1 cellular context compared by ENCODE assay signal in genomic region chr12:48997719-48998496, GRCh38.
TF ChIP-seq lines count a peak whose summit lies in the region.

No MANE protein-coding gene starts in this region.

TF ChIP-seq in GM12878, 131 proteins besides CTCF, POLR2A, EP300 and RAD21 (continues in another document):
- TF ChIP-seq STAT3 (IDR thresholded peaks at IDR 0.05; ENCODE audit: low read depth, low read length) (no peak), KDM1A (IDR thresholded peaks at IDR 0.05; ENCODE audit: borderline replicate concordance) (no peak), ESRRA (IDR thresholded peaks at IDR 0.05; ENCODE audit: low read length) (no peak), SUPT20H (IDR thresholded peaks at IDR 0.05; ENCODE audit: borderline replicate concordance, control insufficient read depth, low read depth, low read length) (no peak), NR2F1 (conservative IDR thresholded peaks at IDR 0.05) (peak; percentile 40; the same call in 1 of the 2 replicates), RELB (IDR thresholded peaks at IDR 0.05; ENCODE audit: low read depth) (no peak), NR2C2 (IDR thresholded peaks at IDR 0.05; ENCODE audit: borderline replicate concordance, control insufficient read depth, insufficient read length, low read depth) (no peak), SMAD1 (IDR thresholded peaks at IDR 0.05; ENCODE audit: low read depth, partially characterized antibody) (no peak), PAX8 (IDR thresholded peaks at IDR 0.05) (no peak), WRNIP1 (IDR thresholded peaks at IDR 0.05; ENCODE audit: borderline replicate concordance, low read depth, low read length) (no peak), PML (IDR thresholded peaks at IDR 0.05; ENCODE audit: low read length) (no peak), MTA2 (IDR thresholded peaks at IDR 0.05; ENCODE audit: low read depth) (no peak), JUND (IDR thresholded peaks at IDR 0.05; ENCODE audit: low read depth, low read length) (no peak), EED (IDR thresholded peaks at IDR 0.05; ENCODE audit: low read depth) (no peak), ZNF207 (IDR thresholded peaks at IDR 0.05; ENCODE audit: borderline replicate concordance) (no peak), TBL1XR1 (IDR thresholded peaks at IDR 0.05; ENCODE audit: low read depth, low read length) (no peak), STAT1 (conservative IDR thresholded peaks at IDR 0.05) (no peak), RELA (IDR thresholded peaks at IDR 0.05; ENCODE audit: borderline replicate concordance, partially characterized antibody) (no peak), HDAC6 (IDR thresholded peaks at IDR 0.05; ENCODE audit: unreplicated experiment) (no peak), ZNF622 (IDR thresholded peaks at IDR 0.05) (no peak), ZNF24 (IDR thresholded peaks at IDR 0.05) (no peak), NRF1 (conservative IDR thresholded peaks at IDR 0.05; ENCODE audit: low read depth, low read length) (peak; percentile 35; the same call in 1 of the 2 replicates), REST (IDR thresholded peaks at IDR 0.05; ENCODE audit: low read depth, low read length) (no peak), BRCA1 (IDR thresholded peaks at IDR 0.05; ENCODE audit: low read depth, low read length) (no peak), MEF2B (IDR thresholded peaks at IDR 0.05; ENCODE audit: partially characterized antibody, poor library complexity, severe bottlenecking) (no peak), HDAC2 (IDR thresholded peaks at IDR 0.05) (no peak), ZNF384 (IDR thresholded peaks at IDR 0.05; ENCODE audit: borderline replicate concordance, low read depth, low read length) (no peak), ETV6 (conservative IDR thresholded peaks at IDR 0.05 in 1 of 2, IDR thresholded peaks at IDR 0.05 in 1 of 2; ENCODE audit: borderline replicate concordance in 1 of 2, low read depth in 1 of 2) (no peak), IRF5 (IDR thresholded peaks at IDR 0.05; ENCODE audit: borderline replicate concordance) (no peak), POLR2AphosphoS5 (IDR thresholded peaks at IDR 0.05; ENCODE audit: low read length) (no peak), GATAD2B (conservative IDR thresholded peaks at IDR 0.05; ENCODE audit: low read depth) (0 out of 2 replicates have a peak, but pooled peaks have one; percentile 29), LARP7 (IDR thresholded peaks at IDR 0.05) (0 out of 2 replicates have a peak, but pooled peaks have one; percentile 56), EGR1 (IDR thresholded peaks at IDR 0.05; ENCODE audit: borderline replicate concordance in 1 of 2, low read depth in 2 of 2, low read length in 2 of 2) (peak in 1 of 2 experiments; percentile 86; a peak in 2 of 3 replicates), EZH2 (IDR thresholded peaks at IDR 0.05; ENCODE audit: borderline replicate concordance, control insufficient read depth, low read depth, low read length) (no peak), SP1 (IDR thresholded peaks at IDR 0.05; ENCODE audit: low read depth, low read length) (no peak), DPF2 (IDR thresholded peaks at IDR 0.05) (peak; percentile 65), MXI1 (IDR thresholded peaks at IDR 0.05; ENCODE audit: low read depth, low read length) (no peak)
- TF ChIP-seq, protein P1, sequence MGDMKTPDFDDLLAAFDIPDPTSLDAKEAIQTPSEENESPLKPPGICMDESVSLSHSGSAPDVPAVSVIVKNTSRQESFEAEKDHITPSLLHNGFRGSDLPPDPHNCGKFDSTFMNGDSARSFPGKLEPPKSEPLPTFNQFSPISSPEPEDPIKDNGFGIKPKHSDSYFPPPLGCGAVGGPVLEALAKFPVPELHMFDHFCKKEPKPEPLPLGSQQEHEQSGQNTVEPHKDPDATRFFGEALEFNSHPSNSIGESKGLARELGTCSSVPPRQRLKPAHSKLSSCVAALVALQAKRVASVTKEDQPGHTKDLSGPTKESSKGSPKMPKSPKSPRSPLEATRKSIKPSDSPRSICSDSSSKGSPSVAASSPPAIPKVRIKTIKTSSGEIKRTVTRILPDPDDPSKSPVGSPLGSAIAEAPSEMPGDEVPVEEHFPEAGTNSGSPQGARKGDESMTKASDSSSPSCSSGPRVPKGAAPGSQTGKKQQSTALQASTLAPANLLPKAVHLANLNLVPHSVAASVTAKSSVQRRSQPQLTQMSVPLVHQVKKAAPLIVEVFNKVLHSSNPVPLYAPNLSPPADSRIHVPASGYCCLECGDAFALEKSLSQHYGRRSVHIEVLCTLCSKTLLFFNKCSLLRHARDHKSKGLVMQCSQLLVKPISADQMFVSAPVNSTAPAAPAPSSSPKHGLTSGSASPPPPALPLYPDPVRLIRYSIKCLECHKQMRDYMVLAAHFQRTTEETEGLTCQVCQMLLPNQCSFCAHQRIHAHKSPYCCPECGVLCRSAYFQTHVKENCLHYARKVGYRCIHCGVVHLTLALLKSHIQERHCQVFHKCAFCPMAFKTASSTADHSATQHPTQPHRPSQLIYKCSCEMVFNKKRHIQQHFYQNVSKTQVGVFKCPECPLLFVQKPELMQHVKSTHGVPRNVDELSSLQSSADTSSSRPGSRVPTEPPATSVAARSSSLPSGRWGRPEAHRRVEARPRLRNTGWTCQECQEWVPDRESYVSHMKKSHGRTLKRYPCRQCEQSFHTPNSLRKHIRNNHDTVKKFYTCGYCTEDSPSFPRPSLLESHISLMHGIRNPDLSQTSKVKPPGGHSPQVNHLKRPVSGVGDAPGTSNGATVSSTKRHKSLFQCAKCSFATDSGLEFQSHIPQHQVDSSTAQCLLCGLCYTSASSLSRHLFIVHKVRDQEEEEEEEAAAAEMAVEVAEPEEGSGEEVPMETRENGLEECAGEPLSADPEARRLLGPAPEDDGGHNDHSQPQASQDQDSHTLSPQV (IDR thresholded peaks at IDR 0.05) = no peak
- TF ChIP-seq, protein P2, sequence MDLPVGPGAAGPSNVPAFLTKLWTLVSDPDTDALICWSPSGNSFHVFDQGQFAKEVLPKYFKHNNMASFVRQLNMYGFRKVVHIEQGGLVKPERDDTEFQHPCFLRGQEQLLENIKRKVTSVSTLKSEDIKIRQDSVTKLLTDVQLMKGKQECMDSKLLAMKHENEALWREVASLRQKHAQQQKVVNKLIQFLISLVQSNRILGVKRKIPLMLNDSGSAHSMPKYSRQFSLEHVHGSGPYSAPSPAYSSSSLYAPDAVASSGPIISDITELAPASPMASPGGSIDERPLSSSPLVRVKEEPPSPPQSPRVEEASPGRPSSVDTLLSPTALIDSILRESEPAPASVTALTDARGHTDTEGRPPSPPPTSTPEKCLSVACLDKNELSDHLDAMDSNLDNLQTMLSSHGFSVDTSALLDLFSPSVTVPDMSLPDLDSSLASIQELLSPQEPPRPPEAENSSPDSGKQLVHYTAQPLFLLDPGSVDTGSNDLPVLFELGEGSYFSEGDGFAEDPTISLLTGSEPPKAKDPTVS (IDR thresholded peaks at IDR 0.05; ENCODE audit: low read depth, low read length) = no peak
- TF ChIP-seq, protein P3, sequence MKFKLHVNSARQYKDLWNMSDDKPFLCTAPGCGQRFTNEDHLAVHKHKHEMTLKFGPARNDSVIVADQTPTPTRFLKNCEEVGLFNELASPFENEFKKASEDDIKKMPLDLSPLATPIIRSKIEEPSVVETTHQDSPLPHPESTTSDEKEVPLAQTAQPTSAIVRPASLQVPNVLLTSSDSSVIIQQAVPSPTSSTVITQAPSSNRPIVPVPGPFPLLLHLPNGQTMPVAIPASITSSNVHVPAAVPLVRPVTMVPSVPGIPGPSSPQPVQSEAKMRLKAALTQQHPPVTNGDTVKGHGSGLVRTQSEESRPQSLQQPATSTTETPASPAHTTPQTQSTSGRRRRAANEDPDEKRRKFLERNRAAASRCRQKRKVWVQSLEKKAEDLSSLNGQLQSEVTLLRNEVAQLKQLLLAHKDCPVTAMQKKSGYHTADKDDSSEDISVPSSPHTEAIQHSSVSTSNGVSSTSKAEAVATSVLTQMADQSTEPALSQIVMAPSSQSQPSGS (IDR thresholded peaks at IDR 0.05; ENCODE audit: low read length) = no peak
- TF ChIP-seq, protein P4, sequence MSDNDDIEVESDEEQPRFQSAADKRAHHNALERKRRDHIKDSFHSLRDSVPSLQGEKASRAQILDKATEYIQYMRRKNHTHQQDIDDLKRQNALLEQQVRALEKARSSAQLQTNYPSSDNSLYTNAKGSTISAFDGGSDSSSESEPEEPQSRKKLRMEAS (IDR thresholded peaks at IDR 0.05; ENCODE audit: low read depth, low read length) = no peak
- TF ChIP-seq, protein P5, sequence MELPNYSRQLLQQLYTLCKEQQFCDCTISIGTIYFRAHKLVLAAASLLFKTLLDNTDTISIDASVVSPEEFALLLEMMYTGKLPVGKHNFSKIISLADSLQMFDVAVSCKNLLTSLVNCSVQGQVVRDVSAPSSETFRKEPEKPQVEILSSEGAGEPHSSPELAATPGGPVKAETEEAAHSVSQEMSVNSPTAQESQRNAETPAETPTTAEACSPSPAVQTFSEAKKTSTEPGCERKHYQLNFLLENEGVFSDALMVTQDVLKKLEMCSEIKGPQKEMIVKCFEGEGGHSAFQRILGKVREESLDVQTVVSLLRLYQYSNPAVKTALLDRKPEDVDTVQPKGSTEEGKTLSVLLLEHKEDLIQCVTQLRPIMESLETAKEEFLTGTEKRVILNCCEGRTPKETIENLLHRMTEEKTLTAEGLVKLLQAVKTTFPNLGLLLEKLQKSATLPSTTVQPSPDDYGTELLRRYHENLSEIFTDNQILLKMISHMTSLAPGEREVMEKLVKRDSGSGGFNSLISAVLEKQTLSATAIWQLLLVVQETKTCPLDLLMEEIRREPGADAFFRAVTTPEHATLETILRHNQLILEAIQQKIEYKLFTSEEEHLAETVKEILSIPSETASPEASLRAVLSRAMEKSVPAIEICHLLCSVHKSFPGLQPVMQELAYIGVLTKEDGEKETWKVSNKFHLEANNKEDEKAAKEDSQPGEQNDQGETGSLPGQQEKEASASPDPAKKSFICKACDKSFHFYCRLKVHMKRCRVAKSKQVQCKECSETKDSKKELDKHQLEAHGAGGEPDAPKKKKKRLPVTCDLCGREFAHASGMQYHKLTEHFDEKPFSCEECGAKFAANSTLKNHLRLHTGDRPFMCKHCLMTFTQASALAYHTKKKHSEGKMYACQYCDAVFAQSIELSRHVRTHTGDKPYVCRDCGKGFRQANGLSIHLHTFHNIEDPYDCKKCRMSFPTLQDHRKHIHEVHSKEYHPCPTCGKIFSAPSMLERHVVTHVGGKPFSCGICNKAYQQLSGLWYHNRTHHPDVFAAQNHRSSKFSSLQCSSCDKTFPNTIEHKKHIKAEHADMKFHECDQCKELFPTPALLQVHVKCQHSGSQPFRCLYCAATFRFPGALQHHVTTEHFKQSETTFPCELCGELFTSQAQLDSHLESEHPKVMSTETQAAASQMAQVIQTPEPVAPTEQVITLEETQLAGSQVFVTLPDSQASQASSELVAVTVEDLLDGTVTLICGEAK (IDR thresholded peaks at IDR 0.05; ENCODE audit: borderline replicate concordance) = no peak
